ENCODE assay signal across 16 cellular contexts in the genomic region with DNA sequence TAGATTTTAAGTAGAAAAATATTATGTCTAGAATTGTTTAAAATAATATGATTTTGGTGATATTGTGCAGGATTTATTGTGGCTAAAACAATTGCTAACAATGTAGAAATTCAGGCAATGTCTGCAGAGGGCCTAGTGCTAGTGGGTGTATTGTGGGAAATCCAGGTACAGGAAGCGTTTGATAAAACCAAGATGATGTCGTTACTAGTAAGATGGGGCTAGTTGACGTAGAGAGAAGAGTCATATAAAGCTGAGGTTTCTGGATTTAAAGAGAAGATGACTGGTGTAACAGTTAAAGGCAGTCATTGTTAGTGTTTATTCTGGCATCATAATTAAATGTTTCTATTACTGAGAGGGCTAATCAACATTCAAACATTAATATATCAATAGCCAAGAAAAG. TPM values are rescaled to one million over a fixed set of nuclear protein-coding genes. Genes with fewer than 3 reads are reported as not detected.
DNase-seq lines count a peak whose midpoint lies in the region; ATAC-seq and TF ChIP-seq lines count a peak whose summit lies in the region.
"Had no signal": no experiment of that assay in that cellular context is flagged by ENCODE, and none has a peak within 500 bp of the region (broad histone marks: within the 10 kb centered on the region; RNA-seq: fewer than 3 reads in every experiment).

No MANE protein-coding gene starts in this region.

- H3K36me3 ChIP-seq in PC-3 (ENCODE audit: low read depth, low read length) = peaks cover 13% of the 10 kb centered on the region; the same call in 1 of the 2 replicates
- H3K36me3 ChIP-seq in osteoblast (ENCODE audit: insufficient read depth, low read length) = no peaks in the 10 kb centered on the region
- H3K36me3 ChIP-seq in PC-9 (ENCODE audit: low read depth) = no peaks in the 10 kb centered on the region; the same call in 1 of the 2 replicates
- H3K36me3 ChIP-seq: gastrocnemius medialis, right atrium auricular region had no signal

- H3K4me2 ChIP-seq in PC-3 (ENCODE audit: low read length) (peak overlapping the region; percentile 26), osteoblast (ENCODE audit: insufficient read depth, low read length) (peak overlapping the region; percentile 47), PC-9 (no peak overlapping the region)

- H2AFZ ChIP-seq in PC-3 (ENCODE audit: low read length) = no peak overlapping the region
- no peak overlapping the region for H2AFZ ChIP-seq in osteoblast (ENCODE audit: low read length)
- no peak overlapping the region for H2AFZ ChIP-seq in PC-9

- H3K36me3 Mint-ChIP-seq in activated CD4-positive, alpha-beta T cell treated with anti-CD3 and anti-CD28 coated beads for 36 hours (ENCODE audit: low read depth) = peaks cover 3% of the 10 kb centered on the region

- peaks cover 57% of the 10 kb centered on the region for H3K4me1 ChIP-seq in PC-3 (ENCODE audit: insufficient read depth, low read length)
- H3K4me1 ChIP-seq in osteoblast (ENCODE audit: insufficient read depth, low read length) = peaks cover 36% of the 10 kb centered on the region
- H3K4me1 ChIP-seq in right cardiac atrium (ENCODE audit: control insufficient read depth, insufficient read depth, low read length) = peaks cover 5% of the 10 kb centered on the region
- H3K4me1 ChIP-seq in PC-9 (replicated peaks; ENCODE audit: insufficient read depth) = peaks cover 41% of the 10 kb centered on the region

- H4K20me1 ChIP-seq in PC-3 (ENCODE audit: low read length) = peaks cover 61% of the 10 kb centered on the region
- H4K20me1 ChIP-seq in osteoblast (ENCODE audit: insufficient read depth, low read length) = peaks cover 31% of the 10 kb centered on the region
- no peaks in the 10 kb centered on the region for H4K20me1 ChIP-seq in PC-9 (ENCODE audit: insufficient read depth)

- H3K27me3 ChIP-seq in PC-3 (ENCODE audit: low read length) (no peaks in the 10 kb centered on the region), osteoblast (ENCODE audit: insufficient read depth, low read length) (no peaks in the 10 kb centered on the region), right cardiac atrium (ENCODE audit: control insufficient read depth, insufficient read depth) (no peaks in the 10 kb centered on the region), PC-9 (ENCODE audit: insufficient read depth, low read depth) (no peaks in the 10 kb centered on the region)
- H3K27me3 ChIP-seq: gastrocnemius medialis, right atrium auricular region had no signal

- no peaks in the 10 kb centered on the region for H3K27me3 Mint-ChIP-seq in activated CD4-positive, alpha-beta T cell treated with anti-CD3 and anti-CD28 coated beads for 36 hours

- CTCF ChIA-PET in activated CD4-positive, alpha-beta T cell treated with anti-CD3 and anti-CD28 coated beads for 36 hours (lab: Charles Lee) = interaction anchor here (0.6 to 1.0 kb wide), 2 partner anchors 9 to 18 kb away, joined by 3 read pairs; no protein-coding TSS in a partner anchor
- CTCF ChIA-PET in PC-3 (lab: Charles Lee) = no interaction called here
- CTCF ChIA-PET in PC-9 (lab: Charles Lee) = no interaction called here

- H3F3A ChIP-seq in PC-3 (ENCODE audit: low read length, unreplicated experiment) (peaks cover 33% of the 10 kb centered on the region), PC-9 (ENCODE audit: insufficient read depth, low read depth) (peaks cover 34% of the 10 kb centered on the region)

- WGBS in right cardiac atrium = 66% methylated on average over 3 of the region's 3 CpGs

- no peak overlapping the region for H3K4me3 Mint-ChIP-seq in activated CD4-positive, alpha-beta T cell treated with anti-CD3 and anti-CD28 coated beads for 36 hours
- H3K4me3 Mint-ChIP-seq: neural crest cell had no signal

- H3K27ac ChIP-seq in PC-3 (ENCODE audit: low read length) = peak overlapping the region; percentile 59
- H3K27ac ChIP-seq in osteoblast (ENCODE audit: low read depth, low read length) = peak overlapping the region; percentile 43
- no peak overlapping the region for H3K27ac ChIP-seq in right cardiac atrium (ENCODE audit: low read length)
- H3K27ac ChIP-seq in PC-9 = no peak overlapping the region
- H3K27ac ChIP-seq: gastrocnemius medialis, right atrium auricular region had no signal

- H3K9me3 ChIP-seq in PC-3 (ENCODE audit: low read length) (no peaks in the 10 kb centered on the region), osteoblast (ENCODE audit: low read depth, low read length) (no peaks in the 10 kb centered on the region), right cardiac atrium (ENCODE audit: control insufficient read depth, low read length) (no peaks in the 10 kb centered on the region), PC-9 (ENCODE audit: insufficient read depth, low read depth) (no peaks in the 10 kb centered on the region)
- H3K9me3 ChIP-seq: gastrocnemius medialis, right atrium auricular region had no signal

- intact Hi-C loops in activated CD4-positive, alpha-beta T cell treated with anti-CD3 and anti-CD28 coated beads for 36 hours (cut with DNase I, micrococcal nuclease) = no loop called here
- intact Hi-C loops in PC-3 (cut with micrococcal nuclease) (loop anchor here (5.0 kb wide), 1 partner anchor 197 kb away; a partner anchor contains a TSS), right cardiac atrium (cut with DNase I) (no loop called here), PC-9 (cut with micrococcal nuclease; ENCODE audit: unreplicated experiment) (no loop called here)

- no peaks in the 10 kb centered on the region for H3K9me3 Mint-ChIP-seq in activated CD4-positive, alpha-beta T cell treated with anti-CD3 and anti-CD28 coated beads for 36 hours (ENCODE audit: low read depth)

- no peak for DNase-seq in activated CD4-positive, alpha-beta T cell treated with anti-CD3 and anti-CD28 coated beads for 36 hours
- DNase-seq in activated CD4-positive, alpha-beta T cell treated with anti-CD3 and anti-CD28 coated beads for 1 hour = no peak
- DNase-seq in PC-3 (peak; percentile 90), osteoblast (ENCODE audit: insufficient read length, low spot score, missing footprints) (peak; percentile 85), NCI-H2107 (lab: John Stamatoyannopoulos, UW) (no peak), right cardiac atrium (no peak), PC-9 (no peak)
- peak; percentile 67 for DNase-seq in central memory CD4-positive, alpha-beta T cell
- DNase-seq: anterior cingulate cortex; gastrocnemius medialis; NK-92 treated with Interleukin-12 subunit alpha and Interleukin-12 subunit beta, amount 100 ng/mL, for 24 hours; SIG-M5; stimulated activated CD4-positive, alpha-beta T cell treated with anti-CD3 and anti-CD28 coated beads, Interleukin-2, amount 100 ng/mL, for 24 hours; trophoblast cell had no signal

- peak overlapping the region; percentile 18 for H3K9ac ChIP-seq in PC-3 (ENCODE audit: low read length)

- H3K79me2 ChIP-seq in PC-3 (ENCODE audit: low read length) (peaks cover 96% of the 10 kb centered on the region), osteoblast (ENCODE audit: insufficient read depth, low read length) (peaks cover 65% of the 10 kb centered on the region), PC-9 (ENCODE audit: low read depth) (peaks cover 93% of the 10 kb centered on the region)

- H3K27ac Mint-ChIP-seq in activated CD4-positive, alpha-beta T cell treated with anti-CD3 and anti-CD28 coated beads for 36 hours = peak overlapping the region; percentile 5

- H3K4me3 ChIP-seq in PC-3 (ENCODE audit: low read length) (no peak overlapping the region), osteoblast (ENCODE audit: insufficient read depth, low read length) (no peak overlapping the region), right cardiac atrium (ENCODE audit: low read length) (no peak overlapping the region), PC-9 (no peak overlapping the region)
- H3K4me3 ChIP-seq: gastrocnemius medialis, right atrium auricular region had no signal

- peaks cover 48% of the 10 kb centered on the region for H3K4me1 Mint-ChIP-seq in activated CD4-positive, alpha-beta T cell treated with anti-CD3 and anti-CD28 coated beads for 36 hours

- POLR2A ChIA-PET in activated CD4-positive, alpha-beta T cell treated with anti-CD3 and anti-CD28 coated beads for 36 hours (lab: Charles Lee) = no interaction called here
- POLR2A ChIA-PET in PC-3 (lab: Charles Lee; ENCODE audit: unreplicated experiment) (no interaction called here), PC-9 (lab: Charles Lee; ENCODE audit: unreplicated experiment) (no interaction called here)

- ATAC-seq in activated CD4-positive, alpha-beta T cell treated with anti-CD3 and anti-CD28 coated beads for 36 hours = peak; percentile 85
- peak; percentile 4; the same call in 1 of the 2 replicates for ATAC-seq in PC-3
- no peak for ATAC-seq in right cardiac atrium
- ATAC-seq: gastrocnemius medialis had no signal

- BruUV-seq in PC-3 (replicated peaks; lab: Mats Ljungman, UMichigan) (no TSS peak), PC-9 (replicated peaks; lab: Mats Ljungman, UMichigan) (no TSS peak)

- H3K9me2 ChIP-seq in PC-3 (replicated peaks; ENCODE audit: low read length) = no peaks in the 10 kb centered on the region
- no peaks in the 10 kb centered on the region; the same call in 1 of the 2 replicates for H3K9me2 ChIP-seq in PC-9 (ENCODE audit: insufficient read depth)

- TF ChIP-seq CTCF in PC-3 (conservative IDR thresholded peaks at IDR 0.05; ENCODE audit: low read depth, low read length) (0 out of 2 replicates have a peak, but pooled peaks have one; percentile 13), osteoblast (IDR thresholded peaks at IDR 0.05; ENCODE audit: extremely low read depth, low read depth, low read length) (no peak), PC-9 (conservative IDR thresholded peaks at IDR 0.05) (no peak)

RNA-seq across cellular contexts. Expression of a gene that starts 43.5 kb away (rescaled TPM):
- total RNA-seq in activated CD4-positive, alpha-beta T cell treated with anti-CD3 and anti-CD28 coated beads for 36 hours = 10 to 100 TPM; 53.7 to 55.0 TPM
- 221 and 256 TPM in 2 replicates for total RNA-seq in PC-3 (2014; rRNA removed)
- total RNA-seq in osteoblast = 34.0 and 46.3 TPM in 2 replicates
- total RNA-seq in right cardiac atrium = 10 to 100 TPM; 34.5 to 42.2 (median 40.3) TPM
- polyA plus RNA-seq in right cardiac atrium = 41.0 TPM
- 133 and 159 TPM in 2 replicates for total RNA-seq in PC-9 (2021)

RNA-seq across cellular contexts. Expression of a gene that starts 43.9 kb away (rescaled TPM):
- 10 to 100 TPM; 41.9 to 42.0 TPM for total RNA-seq in activated CD4-positive, alpha-beta T cell treated with anti-CD3 and anti-CD28 coated beads for 36 hours
- total RNA-seq in PC-3 (2014; rRNA removed) = 129 and 165 TPM in 2 replicates
- total RNA-seq in osteoblast = 35.8 and 37.7 TPM in 2 replicates
- total RNA-seq in right cardiac atrium = 10 to 100 TPM; 23.3 to 29.5 (median 27.4) TPM
- 12.6 TPM for polyA plus RNA-seq in right cardiac atrium
- total RNA-seq in PC-9 (2021) = 44.0 and 59.4 TPM in 2 replicates

Comparison
In these comparisons a context has a peak if more than half of its experiments do, and no peak if none do; other contexts are left out.
1. ATAC-seq: peak in activated CD4-positive, alpha-beta T cell treated with anti-CD3 and anti-CD28 coated beads for 36 hours (single experiment) and PC-3 (single experiment); none in right cardiac atrium (0 of 2).
2. DNase-seq: peak in PC-3 (single experiment), central memory CD4-positive, alpha-beta T cell (single experiment) and osteoblast (single experiment); none in activated CD4-positive, alpha-beta T cell treated with anti-CD3 and anti-CD28 coated beads for 36 hours (single experiment), activated CD4-positive, alpha-beta T cell treated with anti-CD3 and anti-CD28 coated beads for 1 hour (single experiment), NCI-H2107 (single experiment), right cardiac atrium (0 of 3) and PC-9 (0 of 2).
3. H3K27ac ChIP-seq: peak in PC-3 (single experiment) and osteoblast (single experiment); none in right cardiac atrium (single experiment) and PC-9 (single experiment).